In the genomic region with DNA sequence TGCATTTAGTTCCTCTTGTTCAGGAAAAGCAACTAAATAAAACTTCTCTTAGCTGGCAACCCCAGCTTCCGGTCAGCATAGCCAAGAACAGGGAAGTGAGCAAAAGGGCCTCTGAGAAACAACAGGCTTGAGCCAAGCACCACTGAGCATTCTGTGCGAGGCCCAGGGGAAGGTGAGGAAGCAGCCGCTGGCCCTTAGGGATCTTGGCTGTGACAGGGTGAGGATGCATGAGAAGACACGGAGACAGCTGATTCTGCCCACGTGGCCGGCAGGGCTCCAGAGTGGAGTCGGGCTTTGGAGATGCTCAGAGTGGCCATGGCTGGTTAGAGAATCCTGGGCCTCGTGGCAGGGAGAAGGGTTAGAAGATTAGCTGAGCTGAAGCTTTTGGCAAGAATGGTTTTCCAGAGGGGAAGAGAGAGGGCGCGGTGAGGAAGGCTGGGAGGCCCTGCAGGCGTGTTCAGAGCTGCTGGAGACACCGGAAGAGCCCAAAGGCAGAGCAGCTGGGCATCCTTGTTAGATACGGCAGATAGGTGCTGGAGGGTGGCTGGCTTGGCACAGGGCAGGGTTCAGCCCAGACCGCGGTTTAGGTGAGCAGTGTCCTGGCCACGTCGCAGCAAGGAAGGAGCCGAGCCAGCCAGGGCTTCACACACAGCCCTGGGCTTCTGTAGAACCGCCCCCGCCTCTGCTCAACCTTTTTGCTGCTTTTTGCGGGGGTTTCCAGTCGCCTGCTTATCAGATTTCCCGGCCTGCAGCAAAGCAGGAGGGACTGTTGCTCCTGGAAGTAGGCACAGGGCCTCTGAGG, we compare ENCODE assay signal across 1 cellular context.
TF ChIP-seq lines count a peak whose summit lies in the region.

No MANE protein-coding gene starts in this region.

TF ChIP-seq in SK-N-SH treated with all-trans-retinoic acid at 6 μM for 48 hours, 23 proteins besides CTCF, POLR2A, EP300 and RAD21 (continued from another document):
- TF ChIP-seq, protein P1, sequence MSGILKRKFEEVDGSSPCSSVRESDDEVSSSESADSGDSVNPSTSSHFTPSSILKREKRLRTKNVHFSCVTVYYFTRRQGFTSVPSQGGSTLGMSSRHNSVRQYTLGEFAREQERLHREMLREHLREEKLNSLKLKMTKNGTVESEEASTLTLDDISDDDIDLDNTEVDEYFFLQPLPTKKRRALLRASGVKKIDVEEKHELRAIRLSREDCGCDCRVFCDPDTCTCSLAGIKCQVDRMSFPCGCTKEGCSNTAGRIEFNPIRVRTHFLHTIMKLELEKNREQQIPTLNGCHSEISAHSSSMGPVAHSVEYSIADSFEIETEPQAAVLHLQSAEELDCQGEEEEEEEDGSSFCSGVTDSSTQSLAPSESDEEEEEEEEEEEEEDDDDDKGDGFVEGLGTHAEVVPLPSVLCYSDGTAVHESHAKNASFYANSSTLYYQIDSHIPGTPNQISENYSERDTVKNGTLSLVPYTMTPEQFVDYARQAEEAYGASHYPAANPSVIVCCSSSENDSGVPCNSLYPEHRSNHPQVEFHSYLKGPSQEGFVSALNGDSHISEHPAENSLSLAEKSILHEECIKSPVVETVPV (CRISPR knock-in tag; IDR thresholded peaks at IDR 0.05) = no peak
- TF ChIP-seq ZC3H10 (CRISPR knock-in tag; IDR thresholded peaks at IDR 0.05) (no peak), PPARA (CRISPR knock-in tag; IDR thresholded peaks at IDR 0.05; ENCODE audit: borderline replicate concordance) (no peak), ESRRG (CRISPR knock-in tag; IDR thresholded peaks at IDR 0.05) (no peak)
TF ChIP-seq in SK-N-SH treated with all-trans-retinoic acid at 6 μM for 48 hours: peak in this region for 0.
